8 cellular contexts compared by ENCODE assay signal in genomic region chr2:12169060-12169406, GRCh38.
A peak's percentile ranks its signal among the peaks of the same experiment; 100 is the strongest.
DNase-seq lines count a peak whose midpoint lies in the region; ATAC-seq and TF ChIP-seq lines count a peak whose summit lies in the region.

No MANE protein-coding gene starts in this region.

- H3K9me3 ChIP-seq in CD4-positive, alpha-beta T cell (ENCODE audit: control insufficient read depth, low read length): no peaks in the 10 kb centered on the region
- H3K9me3 ChIP-seq in esophagus squamous epithelium: no peaks in the 10 kb centered on the region

- CTCF ChIA-PET in CD4-positive, alpha-beta T cell (lab: Charles Lee): interaction anchor here (0.6 to 1.1 kb wide), 2 partner anchors 10 to 1407 kb away, joined by 3 read pairs; no protein-coding TSS in a partner anchor

- peak overlapping the region; percentile 54 for H3K27ac Mint-ChIP-seq in CD4-positive, alpha-beta T cell
- H3K27ac Mint-ChIP-seq in osteocyte (ENCODE audit: unreplicated experiment): peak overlapping the region; percentile 4

- no peaks in the 10 kb centered on the region for H3K36me3 Mint-ChIP-seq in CD4-positive, alpha-beta T cell (ENCODE audit: low read depth)
- no peaks in the 10 kb centered on the region for H3K36me3 Mint-ChIP-seq in osteocyte (ENCODE audit: unreplicated experiment)

- intact Hi-C loops in CD4-positive, alpha-beta T cell (cut with DNase I, micrococcal nuclease): no loop called here
- intact Hi-C loops in esophagus squamous epithelium (cut with DNase I): no loop called here

- H3K4me3 ChIP-seq in esophagus squamous epithelium: no peak overlapping the region

- H3K36me3 ChIP-seq in esophagus squamous epithelium: no peaks in the 10 kb centered on the region

- no peak overlapping the region for H3K27ac ChIP-seq in CD4-positive, alpha-beta T cell (ENCODE audit: low read depth, low read length)
- H3K27ac ChIP-seq in esophagus squamous epithelium: peak overlapping the region in 3 of 4 donors; percentile 66 to 77 (median 68)

- H3K4me3 Mint-ChIP-seq in CD4-positive, alpha-beta T cell: no peak overlapping the region
- no peak overlapping the region for H3K4me3 Mint-ChIP-seq in osteocyte (ENCODE audit: unreplicated experiment)

- peaks cover 7 to 28% (median 20%) of the 10 kb centered on the region in 3 donors for H3K4me1 ChIP-seq in esophagus squamous epithelium

- H3K9me3 Mint-ChIP-seq in CD4-positive, alpha-beta T cell: no peaks in the 10 kb centered on the region
- H3K9me3 Mint-ChIP-seq in osteocyte (ENCODE audit: unreplicated experiment): no peaks in the 10 kb centered on the region

- no peak for TF ChIP-seq CTCF in CD4-positive, alpha-beta T cell (IDR thresholded peaks at IDR 0.05)
- no peak for TF ChIP-seq CTCF in esophagus squamous epithelium (IDR thresholded peaks at IDR 0.05)
- no peak for TF ChIP-seq CTCF in osteocyte (IDR thresholded peaks at IDR 0.05)

- peaks cover 58% of the 10 kb centered on the region for H3K4me1 Mint-ChIP-seq in CD4-positive, alpha-beta T cell (ENCODE audit: low read depth)
- H3K4me1 Mint-ChIP-seq in osteocyte (ENCODE audit: unreplicated experiment): peaks cover 26% of the 10 kb centered on the region

- ATAC-seq in CD4-positive, alpha-beta T cell (ENCODE audit: poor library complexity): no peak
- ATAC-seq in GM18502 (IDR thresholded peaks at IDR 0.05; ENCODE audit: poor library complexity, unreplicated experiment): no peak

- H3K27me3 ChIP-seq in CD4-positive, alpha-beta T cell (ENCODE audit: control insufficient read depth, insufficient read depth, low read length): no peaks in the 10 kb centered on the region
- no peaks in the 10 kb centered on the region for H3K27me3 ChIP-seq in esophagus squamous epithelium

- no peaks in the 10 kb centered on the region for H3K27me3 Mint-ChIP-seq in CD4-positive, alpha-beta T cell
- H3K27me3 Mint-ChIP-seq in osteocyte (ENCODE audit: unreplicated experiment): no peaks in the 10 kb centered on the region

- POLR2A ChIA-PET in CD4-positive, alpha-beta T cell (lab: Charles Lee): interaction anchor here (0.8 to 2.1 kb wide), 4 partner anchors 8 to 548 kb away, joined by 3 to 10 read pairs (median 6); partner anchors contain the start of gene TRIB2

- DNase-seq in CD4-positive, alpha-beta T cell: no peak
- DNase-seq in NOMO-1 (lab: John Stamatoyannopoulos, UW; ENCODE audit: unreplicated experiment in 2 of 2) (peak; percentile 2 to 33), esophagus squamous epithelium (lab: John Stamatoyannopoulos, UW) (no peak), osteocyte (ENCODE audit: extremely low spot score, unreplicated experiment) (no peak), cerebellar cortex (ENCODE audit: low spot score) (no peak), GF-D8 (lab: John Stamatoyannopoulos, UW) (no peak)
- DNase-seq in activated CD4-positive, CD25-positive, alpha-beta regulatory T cell treated with anti-CD3 and anti-CD28 coated beads, Interleukin-2, amount 50 U/mL, for 72 hours: no peak

- WGBS in esophagus squamous epithelium, 2 donors: 53 to 60% methylated on average over 4 of the region's 4 CpGs

- TF ChIP-seq POLR2A in esophagus squamous epithelium (IDR thresholded peaks at IDR 0.05): no peak

Comparison
In these comparisons a context has a peak if more than half of its experiments do, and no peak if none do; other contexts are left out.
1. DNase-seq: peak in NOMO-1 (2 of 2); none in CD4-positive, alpha-beta T cell (0 of 10), esophagus squamous epithelium (single experiment), osteocyte (single experiment), cerebellar cortex (single experiment), activated CD4-positive, CD25-positive, alpha-beta regulatory T cell treated with anti-CD3 and anti-CD28 coated beads, Interleukin-2, amount 50 U/mL, for 72 hours (single experiment) and GF-D8 (single experiment).